Comparison of ENCODE assay signal across 16 cellular contexts in the genomic region with DNA sequence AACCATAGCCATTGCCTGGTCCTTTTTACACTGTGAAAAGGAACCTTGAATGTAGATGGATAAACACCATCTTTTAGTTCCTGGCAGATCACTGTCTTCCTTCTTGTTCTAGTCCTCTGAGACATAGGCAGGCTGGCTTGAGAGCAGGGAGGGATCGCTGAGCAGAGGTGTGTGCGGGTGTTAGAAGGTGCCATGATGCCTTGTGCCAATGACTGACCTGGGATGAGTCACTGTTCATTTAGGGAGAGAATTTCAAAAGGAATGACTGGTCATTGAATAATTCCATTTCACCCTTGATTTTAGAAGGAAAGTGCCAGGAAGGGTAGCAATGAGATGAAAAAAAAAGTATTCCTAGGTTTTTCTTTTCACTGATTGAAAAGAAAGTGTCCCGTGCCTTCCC.
DNase-seq lines count a peak whose midpoint lies in the region; ATAC-seq, FAIRE-seq and TF ChIP-seq lines count a peak whose summit lies in the region.
"Had no signal": no experiment of that assay in that cellular context is flagged by ENCODE, and none has a peak within 500 bp of the region (broad histone marks: within the 10 kb centered on the region; RNA-seq: fewer than 3 reads in every experiment).

No MANE protein-coding gene starts in this region.

- 80% methylated on average over 3 of the region's 3 CpGs for whole genome bisulfite sequencing in SK-N-SH (ENCODE audit: low lambda C conversion rate)

- no peak for TF ChIP-seq RAD21 in SK-N-SH (IDR thresholded peaks at IDR 0.05; ENCODE audit: low read length)

- H3K4me1 ChIP-seq in SK-N-SH (ENCODE audit: control insufficient read depth in 1 of 2, insufficient read depth in 2 of 2, low read depth in 1 of 2, low read length in 1 of 2): peaks cover 0 to 10% of the 10 kb centered on the region in 2 experiments; a peak in 1 of 4 replicates
- H3K4me1 ChIP-seq: BLaER1 treated with 17β-estradiol and CSF1 and Interleukin-3, amounts not matched to agents 10 nM and 100 nM; SJCRH30 had no signal

- POLR2A ChIA-PET in SK-N-SH (lab: Yijun Ruan, JAX): no interaction called here

- no peak overlapping the region for H3K4me3 ChIP-seq in SK-N-SH (ENCODE audit: low read depth in 2 of 2, low read length in 1 of 2)
- H3K4me3 ChIP-seq: BLaER1 treated with 17β-estradiol and CSF1 and Interleukin-3, amounts not matched to agents 10 nM and 100 nM; SJCRH30 had no signal

- no peak overlapping the region for H3K9ac ChIP-seq in SK-N-SH
- H3K9ac ChIP-seq: BLaER1 treated with 17β-estradiol and CSF1 and Interleukin-3, amounts not matched to agents 10 nM and 100 nM had no signal

- no peaks in the 10 kb centered on the region for H3F3A ChIP-seq in SK-N-SH (replicated peaks; ENCODE audit: insufficient read depth)

- peak; percentile 55 for FAIRE-seq in urothelium cell line (lab: Jason Lieb, UNC)

- CTCF ChIA-PET in SK-N-SH (lab: Yijun Ruan, JAX): interaction anchor here (1.4 kb wide), 1 partner anchor 26 kb away, joined by 4 read pairs; no protein-coding TSS in a partner anchor

- peaks cover 3 to 36% of the 10 kb centered on the region in 2 experiments for H3K36me3 ChIP-seq in SK-N-SH (replicated peaks in 1 of 2; ENCODE audit: control insufficient read depth in 1 of 2, insufficient read depth in 2 of 2, low read length in 1 of 2)
- H3K36me3 ChIP-seq: BLaER1 treated with 17β-estradiol and CSF1 and Interleukin-3, amounts not matched to agents 10 nM and 100 nM; SJCRH30 had no signal

- no peak for DNase-seq in SK-N-SH
- peak; percentile 6 for DNase-seq in SW480 (ENCODE audit: low spot score)
- DNase-seq in glomerular visceral epithelial cell (ENCODE audit: extremely low spot score): peak; percentile 29
- DNase-seq in urothelium cell line (ENCODE audit: low spot score): peak; percentile 13
- DNase-seq in 8988T: no peak
- no peak for DNase-seq in COLO668 (lab: John Stamatoyannopoulos, UW; ENCODE audit: unreplicated experiment)
- DNase-seq: KBM-7, NCI-H1092 treated with DMSO at 0.1 percent for 48 hours, NCI-H1694 treated with DMSO at 0.1 percent for 48 hours, NCI-H446 treated with DMSO at 0.1 percent for 48 hours, SJCRH30 had no signal

- no peak for TF ChIP-seq EP300 in SK-N-SH (IDR thresholded peaks at IDR 0.05; ENCODE audit: borderline replicate concordance in 1 of 2, low read depth in 1 of 2, low read length in 1 of 2)

- no peak for TF ChIP-seq CTCF in SK-N-SH (IDR thresholded peaks at IDR 0.05)

- no peaks in the 10 kb centered on the region for H3K79me2 ChIP-seq in SK-N-SH (ENCODE audit: insufficient read depth)

- no peaks in the 10 kb centered on the region for H3K9me3 ChIP-seq in SK-N-SH
- H3K9me3 ChIP-seq: BLaER1 treated with 17β-estradiol and CSF1 and Interleukin-3, amounts not matched to agents 10 nM and 100 nM; SJCRH30 had no signal

- H2AFZ ChIP-seq in SK-N-SH (ENCODE audit: low read depth): no peak overlapping the region

- H3K27ac ChIP-seq in SK-N-SH (ENCODE audit: low read depth in 2 of 2, low read length in 1 of 2): peak overlapping the region in 1 of 2 experiments; percentile 51; a peak in 1 of 4 replicates
- H3K27ac ChIP-seq: 22Rv1; BLaER1 treated with 17β-estradiol and CSF1 and Interleukin-3, amounts not matched to agents 10 nM and 100 nM; SJCRH30 had no signal

- H4K20me1 ChIP-seq in SK-N-SH (ENCODE audit: insufficient read depth): no peaks in the 10 kb centered on the region
- H4K20me1 ChIP-seq: BLaER1 treated with 17β-estradiol and CSF1 and Interleukin-3, amounts not matched to agents 10 nM and 100 nM had no signal

- H3K9me2 ChIP-seq in SK-N-SH: no peaks in the 10 kb centered on the region

- ATAC-seq in SK-N-SH treated with all-trans-retinoic acid at 6 μM for 48 hours: peak; percentile 15; the same call in 2 of the 3 replicates
- no peak for ATAC-seq in GM18502 (IDR thresholded peaks at IDR 0.05; ENCODE audit: poor library complexity, unreplicated experiment)
- ATAC-seq: Panc1 had no signal

- no peaks in the 10 kb centered on the region for H3K27me3 ChIP-seq in SK-N-SH (ENCODE audit: insufficient read depth)
- H3K27me3 ChIP-seq: BLaER1 treated with 17β-estradiol and CSF1 and Interleukin-3, amounts not matched to agents 10 nM and 100 nM; SJCRH30 had no signal

- H3K4me2 ChIP-seq in SK-N-SH: no peak overlapping the region
- H3K4me2 ChIP-seq: BLaER1 treated with 17β-estradiol and CSF1 and Interleukin-3, amounts not matched to agents 10 nM and 100 nM had no signal

TF ChIP-seq in SK-N-SH treated with all-trans-retinoic acid at 6 μM for 48 hours, 23 proteins besides CTCF, POLR2A, EP300 and RAD21 (continues in another document):
- TF ChIP-seq GLIS3 (CRISPR knock-in tag; IDR thresholded peaks at IDR 0.05) (no peak), ARNTL (CRISPR knock-in tag; IDR thresholded peaks at IDR 0.05; ENCODE audit: borderline replicate concordance, low read depth) (no peak), TCF4 (CRISPR knock-in tag; IDR thresholded peaks at IDR 0.05; ENCODE audit: borderline replicate concordance) (no peak), BACH2 (CRISPR knock-in tag; IDR thresholded peaks at IDR 0.05; ENCODE audit: borderline replicate concordance) (no peak), CSDC2 (CRISPR knock-in tag; IDR thresholded peaks at IDR 0.05) (no peak), PATZ1 (CRISPR knock-in tag; IDR thresholded peaks at IDR 0.05; ENCODE audit: borderline replicate concordance) (no peak), ZNF565 (CRISPR knock-in tag; conservative IDR thresholded peaks at IDR 0.05; ENCODE audit: low read depth) (no peak), ZC3H10 (CRISPR knock-in tag; IDR thresholded peaks at IDR 0.05) (no peak), ISL1 (CRISPR knock-in tag; IDR thresholded peaks at IDR 0.05) (no peak)

TF ChIP-seq in SK-N-SH, 30 proteins besides CTCF, POLR2A, EP300 and RAD21:
- TF ChIP-seq, protein P1, sequence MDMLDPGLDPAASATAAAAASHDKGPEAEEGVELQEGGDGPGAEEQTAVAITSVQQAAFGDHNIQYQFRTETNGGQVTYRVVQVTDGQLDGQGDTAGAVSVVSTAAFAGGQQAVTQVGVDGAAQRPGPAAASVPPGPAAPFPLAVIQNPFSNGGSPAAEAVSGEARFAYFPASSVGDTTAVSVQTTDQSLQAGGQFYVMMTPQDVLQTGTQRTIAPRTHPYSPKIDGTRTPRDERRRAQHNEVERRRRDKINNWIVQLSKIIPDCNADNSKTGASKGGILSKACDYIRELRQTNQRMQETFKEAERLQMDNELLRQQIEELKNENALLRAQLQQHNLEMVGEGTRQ (IDR thresholded peaks at IDR 0.05; ENCODE audit: borderline replicate concordance, low read depth, low read length): no peak
- TF ChIP-seq CHD2 (IDR thresholded peaks at IDR 0.05; ENCODE audit: low read length, partially characterized antibody) (no peak), RCOR1 (IDR thresholded peaks at IDR 0.05; ENCODE audit: low read length) (no peak), TAF1 (IDR thresholded peaks at IDR 0.05; ENCODE audit: borderline replicate concordance, low read depth, low read length) (no peak), FOXJ3 (CRISPR knock-in tag; IDR thresholded peaks at IDR 0.05) (no peak), SMC3 (IDR thresholded peaks at IDR 0.05; ENCODE audit: low read depth, low read length) (no peak)
- TF ChIP-seq, protein P2, sequence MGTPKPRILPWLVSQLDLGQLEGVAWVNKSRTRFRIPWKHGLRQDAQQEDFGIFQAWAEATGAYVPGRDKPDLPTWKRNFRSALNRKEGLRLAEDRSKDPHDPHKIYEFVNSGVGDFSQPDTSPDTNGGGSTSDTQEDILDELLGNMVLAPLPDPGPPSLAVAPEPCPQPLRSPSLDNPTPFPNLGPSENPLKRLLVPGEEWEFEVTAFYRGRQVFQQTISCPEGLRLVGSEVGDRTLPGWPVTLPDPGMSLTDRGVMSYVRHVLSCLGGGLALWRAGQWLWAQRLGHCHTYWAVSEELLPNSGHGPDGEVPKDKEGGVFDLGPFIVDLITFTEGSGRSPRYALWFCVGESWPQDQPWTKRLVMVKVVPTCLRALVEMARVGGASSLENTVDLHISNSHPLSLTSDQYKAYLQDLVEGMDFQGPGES (IDR thresholded peaks at IDR 0.05; ENCODE audit: low read depth, low read length): no peak

Comparison
In these comparisons a context has a peak if more than half of its experiments do, and no peak if none do; other contexts are left out.
1. DNase-seq: peak in SW480 (single experiment), glomerular visceral epithelial cell (single experiment) and urothelium cell line (single experiment); none in SK-N-SH (single experiment), 8988T (single experiment) and COLO668 (single experiment).